ENCODE assay signal across 15 cellular contexts in genomic region chr17:57089391-57089790, GRCh38. TPM values are rescaled to one million over a fixed set of nuclear protein-coding genes. Genes with fewer than 3 reads are reported as not detected.
DNase-seq lines count a peak whose midpoint lies in the region; TF ChIP-seq lines count a peak whose summit lies in the region.
"Had no signal": no experiment of that assay in that cellular context is flagged by ENCODE, and none has a peak within 500 bp of the region (broad histone marks: within the 10 kb centered on the region; RNA-seq: fewer than 3 reads in every experiment).

No MANE protein-coding gene starts in this region.

- peaks cover 17% of the 10 kb centered on the region for H3K36me3 Mint-ChIP-seq in activated T-helper 2 cell treated with anti-CD3 and anti-CD28 coated beads, Interferon-gamma antibody, Interleukin-2, Interleukin-4, amounts not matched to agents 10 μg/mL and 5 μg/mL and 100 μg/mL, durations not matched to agents 14 hours and 24 hours and 36 hours (ENCODE audit: low read depth)
- H3K36me3 Mint-ChIP-seq in endodermal cell (ENCODE audit: low read depth) (no peaks in the 10 kb centered on the region), neural progenitor cell (peaks cover 2% of the 10 kb centered on the region)

- H4K20me1 ChIP-seq in BLaER1 (peaks cover 88% of the 10 kb centered on the region), neural progenitor cell (ENCODE audit: low read depth) (peaks cover 62% of the 10 kb centered on the region)

- H3K4me3 ChIP-seq in BLaER1 (no peak overlapping the region), coronary artery (no peak overlapping the region), sigmoid colon (no peak overlapping the region), endodermal cell (ENCODE audit: low read length) (no peak overlapping the region), neural progenitor cell (no peak overlapping the region)
- H3K4me3 ChIP-seq: Peyer's patch had no signal

- WGBS in sigmoid colon, 2 donors = 40 to 74% methylated on average over 6 of the region's 6 CpGs
- 93 to 95% methylated on average over 5 to 6 of the region's 6 CpGs for WGBS in endodermal cell (ENCODE audit: insufficient coverage in 1 of 2, insufficient read length in 1 of 2), 2 experiments

- H3K27me3 ChIP-seq in BLaER1 = no peaks in the 10 kb centered on the region
- H3K27me3 ChIP-seq in sigmoid colon = no peaks in the 10 kb centered on the region
- peaks cover 17% of the 10 kb centered on the region for H3K27me3 ChIP-seq in endodermal cell (ENCODE audit: control insufficient read depth, insufficient read depth, low read length, poor library complexity, severe bottlenecking)
- peaks cover 13% of the 10 kb centered on the region for H3K27me3 ChIP-seq in neural progenitor cell
- H3K27me3 ChIP-seq: Peyer's patch had no signal

- H3F3A ChIP-seq in neural progenitor cell (ENCODE audit: low read depth) = peaks cover 24% of the 10 kb centered on the region

- H3K4me1 Mint-ChIP-seq in activated T-helper 2 cell treated with anti-CD3 and anti-CD28 coated beads, Interferon-gamma antibody, Interleukin-2, Interleukin-4, amounts not matched to agents 10 μg/mL and 5 μg/mL and 100 μg/mL, durations not matched to agents 14 hours and 24 hours and 36 hours (ENCODE audit: low read depth) = peaks cover 36% of the 10 kb centered on the region
- H3K4me1 Mint-ChIP-seq in endodermal cell (peaks cover 56% of the 10 kb centered on the region), neural progenitor cell (peaks cover 55% of the 10 kb centered on the region)

- no peak for TF ChIP-seq CTCF in C4-2B (conservative IDR thresholded peaks at IDR 0.05)
- no peak for TF ChIP-seq CTCF in coronary artery (IDR thresholded peaks at IDR 0.05)
- no peak for TF ChIP-seq CTCF in sigmoid colon (IDR thresholded peaks at IDR 0.05)
- TF ChIP-seq CTCF in endodermal cell (conservative IDR thresholded peaks at IDR 0.05) = no peak
- TF ChIP-seq CTCF in neural progenitor cell (IDR thresholded peaks at IDR 0.05) = no peak

- no peaks in the 10 kb centered on the region for H3K9me3 Mint-ChIP-seq in activated T-helper 2 cell treated with anti-CD3 and anti-CD28 coated beads, Interferon-gamma antibody, Interleukin-2, Interleukin-4, amounts not matched to agents 10 μg/mL and 5 μg/mL and 100 μg/mL, durations not matched to agents 14 hours and 24 hours and 36 hours
- no peaks in the 10 kb centered on the region for H3K9me3 Mint-ChIP-seq in endodermal cell
- no peaks in the 10 kb centered on the region for H3K9me3 Mint-ChIP-seq in neural progenitor cell

- no peak for DNase-seq in coronary artery (ENCODE audit: low spot score)
- DNase-seq in sigmoid colon = no peak
- no peak for DNase-seq in activated T-helper 2 cell treated with anti-CD3 and anti-CD28 coated beads, Interferon-gamma antibody, Interleukin-2, Interleukin-4, amounts not matched to agents 10 μg/mL and 5 μg/mL and 100 μg/mL, durations not matched to agents 14 hours and 24 hours and 36 hours (ENCODE audit: low spot score)
- DNase-seq in endodermal cell = no peak
- DNase-seq in islet precursor cell = no peak
- DNase-seq in neural progenitor cell (ENCODE audit: low spot score) = no peak
- DNase-seq: DMS 273 treated with DMSO at 0.1 percent for 48 hours, MM.1S, NCI-H1105, NCI-H1694 treated with DMSO at 0.1 percent for 48 hours, NCI-H82, Peyer's patch, SIG-M5 had no signal

- H3K27ac Mint-ChIP-seq in activated T-helper 2 cell treated with anti-CD3 and anti-CD28 coated beads, Interferon-gamma antibody, Interleukin-2, Interleukin-4, amounts not matched to agents 10 μg/mL and 5 μg/mL and 100 μg/mL, durations not matched to agents 14 hours and 24 hours and 36 hours = no peak overlapping the region
- no peak overlapping the region for H3K27ac Mint-ChIP-seq in endodermal cell
- no peak overlapping the region for H3K27ac Mint-ChIP-seq in neural progenitor cell

- H3K36me3 ChIP-seq in BLaER1 = peaks cover 28% of the 10 kb centered on the region
- no peaks in the 10 kb centered on the region for H3K36me3 ChIP-seq in sigmoid colon
- no peaks in the 10 kb centered on the region for H3K36me3 ChIP-seq in endodermal cell (ENCODE audit: control insufficient read depth, insufficient read depth, low read length)
- H3K36me3 ChIP-seq in neural progenitor cell = no peaks in the 10 kb centered on the region
- H3K36me3 ChIP-seq: Peyer's patch had no signal

- H3K27me3 Mint-ChIP-seq in activated T-helper 2 cell treated with anti-CD3 and anti-CD28 coated beads, Interferon-gamma antibody, Interleukin-2, Interleukin-4, amounts not matched to agents 10 μg/mL and 5 μg/mL and 100 μg/mL, durations not matched to agents 14 hours and 24 hours and 36 hours (ENCODE audit: low read depth) = no peaks in the 10 kb centered on the region
- H3K27me3 Mint-ChIP-seq in endodermal cell (ENCODE audit: insufficient read depth) (peaks cover 12% of the 10 kb centered on the region), neural progenitor cell (ENCODE audit: insufficient read depth, low read depth) (peaks cover 2% of the 10 kb centered on the region)

- no peaks in the 10 kb centered on the region for H3K9me3 ChIP-seq in BLaER1
- H3K9me3 ChIP-seq in sigmoid colon = no peaks in the 10 kb centered on the region
- H3K9me3 ChIP-seq in endodermal cell (ENCODE audit: control insufficient read depth, low read length) = no peaks in the 10 kb centered on the region
- no peaks in the 10 kb centered on the region for H3K9me3 ChIP-seq in neural progenitor cell (ENCODE audit: low read depth)
- H3K9me3 ChIP-seq: Peyer's patch had no signal

- intact Hi-C loops in sigmoid colon (cut with DNase I) = loop anchor here (5.0 kb wide), 1 partner anchor 57 kb away; no protein-coding TSS in a partner anchor
- intact Hi-C loops in activated T-helper 2 cell treated with anti-CD3 and anti-CD28 coated beads, Interferon-gamma antibody, Interleukin-2, Interleukin-4, amounts not matched to agents 10 μg/mL and 5 μg/mL and 100 μg/mL, durations not matched to agents 14 hours and 24 hours and 36 hours (cut with micrococcal nuclease) = loop anchor here (5.0 kb wide), 1 partner anchor 127 kb away; the partner anchor contains the start of gene COIL

- H2AFZ ChIP-seq in neural progenitor cell (replicated peaks) = no peak overlapping the region

- no peak overlapping the region for H3K9ac ChIP-seq in BLaER1
- H3K9ac ChIP-seq in endodermal cell (ENCODE audit: extremely low read depth, low read length, poor library complexity, severe bottlenecking) = no peak overlapping the region
- H3K9ac ChIP-seq in neural progenitor cell = no peak overlapping the region

- H3K4me1 ChIP-seq in BLaER1 (peaks cover 62% of the 10 kb centered on the region), sigmoid colon (peaks cover 0 to 80% (median 76%) of the 10 kb centered on the region in 4 donors), endodermal cell (ENCODE audit: control insufficient read depth, insufficient read depth, low read length) (peaks cover 11% of the 10 kb centered on the region), neural progenitor cell (peaks cover 59% of the 10 kb centered on the region)

- no peak overlapping the region for H3K27ac ChIP-seq in BLaER1
- H3K27ac ChIP-seq in C4-2B = peak overlapping the region; percentile 72; the same call in 1 of the 2 replicates
- peak overlapping the region; percentile 94 to 95 for H3K27ac ChIP-seq in coronary artery
- peak overlapping the region; percentile 88 to 98 (median 96) for H3K27ac ChIP-seq in sigmoid colon
- no peak overlapping the region for H3K27ac ChIP-seq in endodermal cell (ENCODE audit: low read depth, low read length)
- no peak overlapping the region for H3K27ac ChIP-seq in neural progenitor cell

- no peak for TF ChIP-seq POLR2A in sigmoid colon (IDR thresholded peaks at IDR 0.05)

- H3K4me3 Mint-ChIP-seq in activated T-helper 2 cell treated with anti-CD3 and anti-CD28 coated beads, Interferon-gamma antibody, Interleukin-2, Interleukin-4, amounts not matched to agents 10 μg/mL and 5 μg/mL and 100 μg/mL, durations not matched to agents 14 hours and 24 hours and 36 hours (ENCODE audit: low read depth) = no peak overlapping the region
- H3K4me3 Mint-ChIP-seq in endodermal cell (no peak overlapping the region), neural progenitor cell (no peak overlapping the region)

- H3K4me2 ChIP-seq in BLaER1 (0 out of 2 replicates have a peak overlapping the region, but pooled peaks have one; percentile 22), neural progenitor cell (no peak overlapping the region)

- peaks cover 89% of the 10 kb centered on the region for H3K79me2 ChIP-seq in neural progenitor cell (ENCODE audit: low read depth)

- TF ChIP-seq EP300 in sigmoid colon (IDR thresholded peaks at IDR 0.05) = no peak

RNA-seq across cellular contexts. Expression of gene AKAP1, which starts 4.3 kb away (rescaled TPM):
- total RNA-seq in sigmoid colon (100 to 1,000 TPM in 3 of 4 donors, 10 to 100 TPM in 1; 78.9 to 126 (median 108) TPM), endodermal cell (10 to 100 TPM; 11.6 to 18.5 TPM), neural progenitor cell (ENCODE audit: low replicate concordance) (8.8 and 13.4 TPM in 2 replicates)
- polyA plus RNA-seq in sigmoid colon = 10 to 100 TPM; 12.7 to 75.3 (median 16.2) TPM
- 38.7 and 45.0 TPM in 2 replicates for total RNA-seq in activated T-helper 2 cell treated with anti-CD3 and anti-CD28 coated beads, Interferon-gamma antibody, Interleukin-2, Interleukin-4, amounts not matched to agents 10 μg/mL and 5 μg/mL and 100 μg/mL, durations not matched to agents 14 hours and 24 hours and 36 hours
- 17.3 TPM for polyA plus RNA-seq in endodermal cell (2013, experiment 1 of 2)
- 12.7 TPM for polyA plus RNA-seq in endodermal cell (2013, experiment 2 of 2)

Comparison
In these comparisons a context has a peak if more than half of its experiments do, and no peak if none do; other contexts are left out.
1. H3K27ac ChIP-seq: peak in C4-2B (single experiment), coronary artery (2 of 2) and sigmoid colon (4 of 4); none in BLaER1 (single experiment), endodermal cell (single experiment) and neural progenitor cell (single experiment).